In genomic region chr16:67185003-67185865, GRCh38 we compare ENCODE assay signal across 7 cellular contexts. TPM values are rescaled to one million over a fixed set of nuclear protein-coding genes. Genes with fewer than 3 reads are reported as not detected.
DNase-seq lines count a peak whose midpoint lies in the region; ATAC-seq and TF ChIP-seq lines count a peak whose summit lies in the region.

No MANE protein-coding gene starts in this region.

- H3K27me3 ChIP-seq in MG63 (no peaks in the 10 kb centered on the region), right cardiac atrium (ENCODE audit: control insufficient read depth, insufficient read depth) (no peaks in the 10 kb centered on the region), rectal smooth muscle tissue (ENCODE audit: control insufficient read depth, insufficient read depth, low read length) (no peaks in the 10 kb centered on the region), uterus (no peaks in the 10 kb centered on the region)

- peak overlapping the region; percentile 96 for H3K4me3 Mint-ChIP-seq in T-helper 17 cell

- no peaks in the 10 kb centered on the region for H3K9me3 ChIP-seq in MG63
- no peaks in the 10 kb centered on the region for H3K9me3 ChIP-seq in T-helper 17 cell (ENCODE audit: control insufficient read depth, low read length, poor library complexity, severe bottlenecking)
- H3K9me3 ChIP-seq in right cardiac atrium (ENCODE audit: control insufficient read depth, low read length), result no peaks in the 10 kb centered on the region
- H3K9me3 ChIP-seq in uterus, result no peaks in the 10 kb centered on the region

- H3K36me3 Mint-ChIP-seq in T-helper 17 cell (ENCODE audit: low read depth), result no peaks in the 10 kb centered on the region

- peak; percentile 20 for ATAC-seq in T-helper 17 cell
- peak; percentile 55 to 56 for ATAC-seq in right cardiac atrium

- H3K4me1 Mint-ChIP-seq in T-helper 17 cell, result peaks cover 9% of the 10 kb centered on the region

- H3K4me3 ChIP-seq in GM12865 (ENCODE audit: low read depth, low read length) (no peak overlapping the region), MG63 (no peak overlapping the region), right cardiac atrium (ENCODE audit: low read length) (no peak overlapping the region), rectal smooth muscle tissue (ENCODE audit: low read length) (peak overlapping the region; percentile 71), uterus (peak overlapping the region in 1 of 2 donors; percentile 84)

- peaks cover 2% of the 10 kb centered on the region for H3K4me1 ChIP-seq in right cardiac atrium (ENCODE audit: control insufficient read depth, insufficient read depth, low read length)
- H3K4me1 ChIP-seq in rectal smooth muscle tissue (ENCODE audit: control insufficient read depth, insufficient read depth, low read length), result peaks cover 5% of the 10 kb centered on the region
- peaks cover 0 to 9% of the 10 kb centered on the region in 2 donors for H3K4me1 ChIP-seq in uterus

- DNase-seq in GM12865 (ENCODE audit: low read depth) (peak; percentile 86), MG63 (peak; percentile 83), T-helper 17 cell (peak; percentile 68 to 83 (median 70)), amygdala (lab: John Stamatoyannopoulos, UW) (peak in 53 of 56 donors; percentile 11 to 89 (median 66)), right cardiac atrium (peak; percentile 95 to 98 (median 97)), uterus (peak; percentile 92 to 93)

- H3K27ac ChIP-seq in right cardiac atrium (ENCODE audit: low read length) (no peak overlapping the region), rectal smooth muscle tissue (ENCODE audit: low read depth, low read length) (no peak overlapping the region), uterus (no peak overlapping the region)

- no peak overlapping the region for H3K9ac ChIP-seq in rectal smooth muscle tissue (ENCODE audit: low read length)

- H3K27me3 Mint-ChIP-seq in T-helper 17 cell, result peaks cover 6% of the 10 kb centered on the region

- TF ChIP-seq CTCF in GM12865 (IDR thresholded peaks at IDR 0.05; ENCODE audit: insufficient read depth, low read depth, low read length, missing control alignments) (peak; percentile 86), uterus (IDR thresholded peaks at IDR 0.05) (peak; percentile 83 to 94 (median 88))

- 14% methylated on average over 52 of the region's 52 CpGs for WGBS in right cardiac atrium

- intact Hi-C loops in right cardiac atrium (cut with DNase I), result no loop called here
- intact Hi-C loops in uterus (cut with DNase I; ENCODE audit: low total_unique reads), result no loop called here

- TF ChIP-seq POLR2A in uterus (IDR thresholded peaks at IDR 0.05), result no peak

- no peaks in the 10 kb centered on the region for H3K36me3 ChIP-seq in MG63
- no peaks in the 10 kb centered on the region for H3K36me3 ChIP-seq in rectal smooth muscle tissue (ENCODE audit: control insufficient read depth, insufficient read depth, low read length)
- no peaks in the 10 kb centered on the region for H3K36me3 ChIP-seq in uterus

- H3K27ac Mint-ChIP-seq in T-helper 17 cell, result peak overlapping the region; percentile 83

RNA-seq across cellular contexts. Expression of gene MATCAP1, which starts 1.5 kb away (rescaled TPM):
- 5.7 and 8.5 TPM in 2 replicates for total RNA-seq in MG63 (2014; rRNA removed; shearing (Covaris generic); ENCODE audit: low replicate concordance)
- total RNA-seq in T-helper 17 cell (10 to 100 TPM; 16.0 to 19.7 TPM), right cardiac atrium (10 to 100 TPM; 16.2 to 22.9 (median 17.2) TPM), uterus (10 to 100 TPM; 10.9 to 35.4 (median 20.5) TPM)
- 14.8 TPM for polyA plus RNA-seq in right cardiac atrium

RNA-seq across cellular contexts. Expression of gene EXOC3L1, which starts 4.7 kb away (rescaled TPM):
- total RNA-seq in MG63 (2014; rRNA removed; shearing (Covaris generic); ENCODE audit: low replicate concordance), result not detected in 2 replicates
- total RNA-seq in T-helper 17 cell (not detected), right cardiac atrium (1 to 10 TPM; 1.3 to 3.0 (median 2.2) TPM), uterus (1 to 10 TPM in 3 of 4 donors, under 1 TPM in 1; 0.29 to 5.1 (median 1.8) TPM)
- polyA plus RNA-seq in right cardiac atrium, result 3.2 TPM

RNA-seq across cellular contexts. Expression of gene E2F4, which starts 6.7 kb away (rescaled TPM):
- 72.5 and 81.0 TPM in 2 replicates for total RNA-seq in MG63 (2014; rRNA removed; shearing (Covaris generic); ENCODE audit: low replicate concordance)
- 10 to 100 TPM; 64.6 to 75.1 TPM for total RNA-seq in T-helper 17 cell
- 10 to 100 TPM; 36.4 to 42.5 (median 40.5) TPM for total RNA-seq in right cardiac atrium
- polyA plus RNA-seq in right cardiac atrium, result 33.9 TPM
- 100 to 1,000 TPM in 1 of 4 donors, 10 to 100 TPM in 3; 49.2 to 294 (median 77.1) TPM for total RNA-seq in uterus

RNA-seq across cellular contexts. Expression of gene ELMO3, which starts 13.7 kb away (rescaled TPM):
- total RNA-seq in MG63 (2014; rRNA removed; shearing (Covaris generic); ENCODE audit: low replicate concordance), result 1.9 TPM in 1 of 2 replicates, not detected in the other
- total RNA-seq in T-helper 17 cell (1 to 10 TPM; 2.4 TPM), right cardiac atrium (under 1 TPM; 0.51 to 0.85 (median 0.76) TPM), uterus (1 to 10 TPM in 2 of 4 donors, not detected in 2; 1.6 to 5.4 TPM)
- 0.72 TPM for polyA plus RNA-seq in right cardiac atrium

RNA-seq across cellular contexts. Expression of gene NOL3, which starts 14.9 kb away (rescaled TPM):
- total RNA-seq in MG63 (2014; rRNA removed; shearing (Covaris generic); ENCODE audit: low replicate concordance), result 9.9 and 16.5 TPM in 2 replicates
- total RNA-seq in T-helper 17 cell (1 to 10 TPM; 4.3 to 5.5 TPM), right cardiac atrium (100 to 1,000 TPM in 3 of 4 donors, 10 to 100 TPM in 1; 67.5 to 125 (median 107) TPM), uterus (10 to 100 TPM in 2 of 4 donors, 1 to 10 TPM in 2; 3.3 to 29.7 (median 17.0) TPM)
- 133 TPM for polyA plus RNA-seq in right cardiac atrium
